Comparison of ENCODE assay signal across 8 cellular contexts in genomic region chr19:49017666-49018351, GRCh38. TPM values are rescaled to one million over a fixed set of nuclear protein-coding genes. Genes with fewer than 3 reads are reported as not detected.
DNase-seq lines count a peak whose midpoint lies in the region; ATAC-seq and TF ChIP-seq lines count a peak whose summit lies in the region.

No MANE protein-coding gene starts in this region.

- H3K4me3 Mint-ChIP-seq in activated CD8-positive, alpha-beta T cell treated with anti-CD3 and anti-CD28 coated beads, Interleukin-2, amount 10 ng/mL, durations not matched to agents 7 days and 5 days = peak overlapping the region; percentile 72
- H3K4me3 Mint-ChIP-seq in endodermal cell = peak overlapping the region; percentile 46

- H3K9ac ChIP-seq in endodermal cell (ENCODE audit: extremely low read depth, low read length, poor library complexity, severe bottlenecking) = no peak overlapping the region
- peak overlapping the region in 1 of 2 donors; percentile 24 for H3K9ac ChIP-seq in mucosa of rectum (ENCODE audit: low read depth in 1 of 2, low read length in 2 of 2)

- POLR2A ChIA-PET in activated CD8-positive, alpha-beta T cell treated with anti-CD3 and anti-CD28 coated beads, Interleukin-2, amount 10 ng/mL, durations not matched to agents 7 days and 5 days (lab: Charles Lee) = interaction anchor here (0.7 to 1.3 kb wide), 2 partner anchors 24 to 80 kb away, joined by 3 read pairs; no protein-coding TSS in a partner anchor

- H3K36me3 Mint-ChIP-seq in activated CD8-positive, alpha-beta T cell treated with anti-CD3 and anti-CD28 coated beads, Interleukin-2, amount 10 ng/mL, durations not matched to agents 7 days and 5 days (ENCODE audit: low read depth) = peaks cover 16% of the 10 kb centered on the region
- H3K36me3 Mint-ChIP-seq in endodermal cell (ENCODE audit: low read depth) = peaks cover 25% of the 10 kb centered on the region

- DNase-seq in NOMO-1 (lab: John Stamatoyannopoulos, UW; ENCODE audit: unreplicated experiment in 2 of 2) (peak; percentile 56 to 61), NOMO-1 treated with dmso at 0.1 percent for 144 hours (lab: John Stamatoyannopoulos, UW; ENCODE audit: unreplicated experiment) (no peak), NCI-H2227 (lab: John Stamatoyannopoulos, UW; ENCODE audit: unreplicated experiment) (peak; percentile 73), endodermal cell (peak; percentile 87)
- DNase-seq in activated CD8-positive, alpha-beta T cell treated with anti-CD3 and anti-CD28 coated beads, Interleukin-2, amount 10 ng/mL, durations not matched to agents 7 days and 5 days = peak; percentile 73
- peak; percentile 73 for DNase-seq in stimulated activated naive CD8-positive, alpha-beta T cell treated with anti-CD3 and anti-CD28 coated beads, Interleukin-15, Interleukin-2, amounts not matched to agents 100 U/mL and 50 U/mL, for 24 hours

- peaks cover 12% of the 10 kb centered on the region for H3K27me3 ChIP-seq in endodermal cell (ENCODE audit: control insufficient read depth, insufficient read depth, low read length, poor library complexity, severe bottlenecking)
- peaks cover 6 to 18% of the 10 kb centered on the region in 2 donors for H3K27me3 ChIP-seq in mucosa of rectum (ENCODE audit: control insufficient read depth in 2 of 2, insufficient read depth in 2 of 2, low read length in 2 of 2)

- CTCF ChIA-PET in activated CD8-positive, alpha-beta T cell treated with anti-CD3 and anti-CD28 coated beads, Interleukin-2, amount 10 ng/mL, durations not matched to agents 7 days and 5 days (lab: Charles Lee) = interaction anchor here (1.0 to 5.8 kb wide), 5 partner anchors 14 to 80 kb away, joined by 3 to 32 read pairs (median 8); partner anchors contain the start of genes GYS1 and RUVBL2

- H3K4me3 ChIP-seq in endodermal cell (ENCODE audit: low read length) = peak overlapping the region; percentile 69
- peak overlapping the region; percentile 59 to 67 for H3K4me3 ChIP-seq in mucosa of rectum (ENCODE audit: low read length in 2 of 2)

- 6% methylated on average over 35 to 62 of the region's 62 CpGs for WGBS in endodermal cell (ENCODE audit: insufficient coverage in 1 of 2, insufficient read length in 1 of 2), 2 experiments

- H3K4me1 Mint-ChIP-seq in activated CD8-positive, alpha-beta T cell treated with anti-CD3 and anti-CD28 coated beads, Interleukin-2, amount 10 ng/mL, durations not matched to agents 7 days and 5 days (ENCODE audit: low read depth) = peaks cover 39% of the 10 kb centered on the region
- H3K4me1 Mint-ChIP-seq in endodermal cell = peaks cover 7% of the 10 kb centered on the region

- H3K36me3 ChIP-seq in endodermal cell (ENCODE audit: control insufficient read depth, insufficient read depth, low read length) (peaks cover 6% of the 10 kb centered on the region), mucosa of rectum (ENCODE audit: control insufficient read depth in 2 of 2, insufficient read depth in 2 of 2, low read length in 2 of 2) (peaks cover 17 to 24% of the 10 kb centered on the region in 2 donors)

- no peaks in the 10 kb centered on the region for H3K9me3 Mint-ChIP-seq in activated CD8-positive, alpha-beta T cell treated with anti-CD3 and anti-CD28 coated beads, Interleukin-2, amount 10 ng/mL, durations not matched to agents 7 days and 5 days (ENCODE audit: insufficient read depth)
- H3K9me3 Mint-ChIP-seq in endodermal cell = no peaks in the 10 kb centered on the region

- peaks cover 11% of the 10 kb centered on the region for H3K27me3 Mint-ChIP-seq in activated CD8-positive, alpha-beta T cell treated with anti-CD3 and anti-CD28 coated beads, Interleukin-2, amount 10 ng/mL, durations not matched to agents 7 days and 5 days (ENCODE audit: low read depth)
- H3K27me3 Mint-ChIP-seq in endodermal cell (ENCODE audit: insufficient read depth) = peaks cover 45% of the 10 kb centered on the region

- H3K27ac ChIP-seq in endodermal cell (ENCODE audit: low read depth, low read length) (no peak overlapping the region), mucosa of rectum (ENCODE audit: low read depth in 2 of 2, low read length in 2 of 2) (no peak overlapping the region)

- H3K9me3 ChIP-seq in endodermal cell (ENCODE audit: control insufficient read depth, low read length) (no peaks in the 10 kb centered on the region), mucosa of rectum (ENCODE audit: control insufficient read depth in 2 of 2, low read length in 2 of 2) (no peaks in the 10 kb centered on the region)

- H3K27ac Mint-ChIP-seq in activated CD8-positive, alpha-beta T cell treated with anti-CD3 and anti-CD28 coated beads, Interleukin-2, amount 10 ng/mL, durations not matched to agents 7 days and 5 days = no peak overlapping the region
- H3K27ac Mint-ChIP-seq in endodermal cell = no peak overlapping the region

- peak; percentile 62 for TF ChIP-seq CTCF in endodermal cell (conservative IDR thresholded peaks at IDR 0.05)

- peak; percentile 81 for ATAC-seq in activated CD8-positive, alpha-beta T cell treated with anti-CD3 and anti-CD28 coated beads, Interleukin-2, amount 10 ng/mL, durations not matched to agents 7 days and 5 days
- peak; percentile 74 for ATAC-seq in stimulated activated naive CD8-positive, alpha-beta T cell treated with anti-CD3 and anti-CD28 coated beads, Interleukin-15, Interleukin-2, amounts not matched to agents 100 U/mL and 50 U/mL, for 24 hours
- ATAC-seq in HG03469 (IDR thresholded peaks at IDR 0.05; ENCODE audit: unreplicated experiment) = no peak

- H3K4me1 ChIP-seq in endodermal cell (ENCODE audit: control insufficient read depth, insufficient read depth, low read length) (no peaks in the 10 kb centered on the region), mucosa of rectum (ENCODE audit: control insufficient read depth in 2 of 2, insufficient read depth in 2 of 2, low read length in 2 of 2) (peaks cover 9 to 17% of the 10 kb centered on the region in 2 donors)

RNA-seq across cellular contexts. Expression of gene LHB, which starts 0.9 kb away (rescaled TPM):
- total RNA-seq in activated CD8-positive, alpha-beta T cell treated with anti-CD3 and anti-CD28 coated beads, Interleukin-2, amount 10 ng/mL, durations not matched to agents 7 days and 5 days = not detected
- total RNA-seq in endodermal cell = under 1 TPM in 1 of 2 donors, not detected in 1; 0.59 TPM
- polyA plus RNA-seq in endodermal cell (2013, experiment 1 of 2) = not detected
- not detected for polyA plus RNA-seq in endodermal cell (2013, experiment 2 of 2)

RNA-seq across cellular contexts. Expression of gene CGB3, which starts 6.3 kb away (rescaled TPM):
- not detected for total RNA-seq in activated CD8-positive, alpha-beta T cell treated with anti-CD3 and anti-CD28 coated beads, Interleukin-2, amount 10 ng/mL, durations not matched to agents 7 days and 5 days
- total RNA-seq in endodermal cell = not detected
- not detected for polyA plus RNA-seq in endodermal cell (2013, experiment 1 of 2)
- not detected for polyA plus RNA-seq in endodermal cell (2013, experiment 2 of 2)

RNA-seq across cellular contexts. Expression of gene CGB2, which starts 13.9 kb away (rescaled TPM):
- total RNA-seq in activated CD8-positive, alpha-beta T cell treated with anti-CD3 and anti-CD28 coated beads, Interleukin-2, amount 10 ng/mL, durations not matched to agents 7 days and 5 days = not detected
- total RNA-seq in endodermal cell = under 1 TPM in 1 of 2 donors, not detected in 1; 0.57 TPM
- polyA plus RNA-seq in endodermal cell (2013, experiment 1 of 2) = not detected
- polyA plus RNA-seq in endodermal cell (2013, experiment 2 of 2) = not detected

RNA-seq across cellular contexts. Expression of gene CGB1, which starts 18.9 kb away (rescaled TPM):
- total RNA-seq in activated CD8-positive, alpha-beta T cell treated with anti-CD3 and anti-CD28 coated beads, Interleukin-2, amount 10 ng/mL, durations not matched to agents 7 days and 5 days = not detected
- total RNA-seq in endodermal cell = not detected
- polyA plus RNA-seq in endodermal cell (2013, experiment 1 of 2) = not detected
- polyA plus RNA-seq in endodermal cell (2013, experiment 2 of 2) = not detected

RNA-seq across cellular contexts. Expression of gene RUVBL2, which starts 24.1 kb away (rescaled TPM):
- total RNA-seq in activated CD8-positive, alpha-beta T cell treated with anti-CD3 and anti-CD28 coated beads, Interleukin-2, amount 10 ng/mL, durations not matched to agents 7 days and 5 days = 100 to 1,000 TPM; 105 to 106 TPM
- 100 to 1,000 TPM; 101 to 112 TPM for total RNA-seq in endodermal cell
- 71.4 TPM for polyA plus RNA-seq in endodermal cell (2013, experiment 1 of 2)
- polyA plus RNA-seq in endodermal cell (2013, experiment 2 of 2) = 65.0 TPM
